Comparison of ENCODE assay signal across 17 cellular contexts in genomic region chr5:59001716-59002115, GRCh38.
"Had no signal": no experiment of that assay in that cellular context is flagged by ENCODE, and none has a peak within 500 bp of the region (broad histone marks: within the 10 kb centered on the region; RNA-seq: fewer than 3 reads in every experiment).

No MANE protein-coding gene starts in this region.

- H3K27ac ChIP-seq: adrenal gland, coronary artery, epithelial cell of prostate, gastroesophageal sphincter, left ventricle myocardium inferior, neutrophil, tibial artery had no signal

- H3K4me3 Mint-ChIP-seq: activated CD4-positive, alpha-beta memory T cell treated with anti-CD3 and anti-CD28 coated beads for 36 hours; stimulated activated memory B cell treated with anti-CD40 and anti-IgM and Interleukin-4, amounts not matched to agents 10 μg/mL and 1 μg/mL and 100 μg/mL, for 72 hours had no signal

- H3K9me3 ChIP-seq: adrenal gland, gastroesophageal sphincter, left ventricle myocardium inferior, neutrophil, tibial artery had no signal

- H3K27me3 ChIP-seq: adrenal gland, gastroesophageal sphincter, neutrophil, tibial artery had no signal

- H3K36me3 ChIP-seq: adrenal gland, gastroesophageal sphincter, left ventricle myocardium inferior, neutrophil, tibial artery had no signal

- H3K27ac Mint-ChIP-seq: stimulated activated memory B cell treated with anti-CD40 and anti-IgM and Interleukin-4, amounts not matched to agents 10 μg/mL and 1 μg/mL and 100 μg/mL, for 72 hours had no signal

- H3K27me3 Mint-ChIP-seq: activated CD4-positive, alpha-beta memory T cell treated with anti-CD3 and anti-CD28 coated beads for 36 hours; stimulated activated memory B cell treated with anti-CD40 and anti-IgM and Interleukin-4, amounts not matched to agents 10 μg/mL and 1 μg/mL and 100 μg/mL, for 72 hours had no signal

- H3K36me3 Mint-ChIP-seq: stimulated activated memory B cell treated with anti-CD40 and anti-IgM and Interleukin-4, amounts not matched to agents 10 μg/mL and 1 μg/mL and 100 μg/mL, for 72 hours had no signal

- H3K9me3 Mint-ChIP-seq: activated CD4-positive, alpha-beta memory T cell treated with anti-CD3 and anti-CD28 coated beads for 36 hours; stimulated activated memory B cell treated with anti-CD40 and anti-IgM and Interleukin-4, amounts not matched to agents 10 μg/mL and 1 μg/mL and 100 μg/mL, for 72 hours had no signal

- ATAC-seq: gastroesophageal sphincter; stimulated activated memory B cell treated with anti-CD40 and anti-IgM and Interleukin-4, amounts not matched to agents 10 μg/mL and 1 μg/mL and 100 μg/mL, for 72 hours had no signal

- H3K4me3 ChIP-seq: adrenal gland, coronary artery, gastroesophageal sphincter, left ventricle myocardium inferior, tibial artery had no signal

- DNase-seq: activated CD4-positive, alpha-beta memory T cell treated with anti-CD3 and anti-CD28 coated beads for 36 hours; activated CD4-positive, CD25-positive, alpha-beta regulatory T cell; activated CD8-positive, alpha-beta memory T cell treated with anti-CD3 and anti-CD28 coated beads, Interleukin-2, amount 50 U/mL, for 4 hours; activated effector memory CD4-positive, alpha-beta T cell treated with Interleukin-2 at 50 U/mL for 16 hours; adrenal gland; central memory CD4-positive, alpha-beta T cell; effector CD8-positive, alpha-beta T cell; left ventricle myocardium inferior; mesenchymal stem cell; right cardiac atrium; T-helper 2 cell; tibial artery had no signal

- H3K4me1 ChIP-seq: adrenal gland had no signal
